Comparison of ENCODE assay signal across 10 cellular contexts in genomic region chr2:165897741-165898140, GRCh38.
DNase-seq lines count a peak whose midpoint lies in the region; ATAC-seq lines count a peak whose summit lies in the region.
"Had no signal": no experiment of that assay in that cellular context is flagged by ENCODE, and none has a peak within 500 bp of the region (broad histone marks: within the 10 kb centered on the region; RNA-seq: fewer than 3 reads in every experiment).

No MANE protein-coding gene starts in this region.

- no peaks in the 10 kb centered on the region for H3K9me3 Mint-ChIP-seq in dendritic cell treated with granulocyte-macrophage colony-stimulating factor and Interleukin-4, amounts not matched to agents 40 ng/mL and 50 ng/mL, for 4 days

- H3K4me1 Mint-ChIP-seq in dendritic cell treated with granulocyte-macrophage colony-stimulating factor and Interleukin-4, amounts not matched to agents 40 ng/mL and 50 ng/mL, for 4 days (ENCODE audit: low read depth), result peaks cover 37% of the 10 kb centered on the region

- H3K27me3 Mint-ChIP-seq in dendritic cell treated with granulocyte-macrophage colony-stimulating factor and Interleukin-4, amounts not matched to agents 40 ng/mL and 50 ng/mL, for 4 days, result no peaks in the 10 kb centered on the region

- peak overlapping the region; percentile 32 for H3K4me3 Mint-ChIP-seq in dendritic cell treated with granulocyte-macrophage colony-stimulating factor and Interleukin-4, amounts not matched to agents 40 ng/mL and 50 ng/mL, for 4 days

- ATAC-seq in GM18502 (IDR thresholded peaks at IDR 0.05; ENCODE audit: poor library complexity, unreplicated experiment) (peak; percentile 38), GM21515 (IDR thresholded peaks at IDR 0.05; ENCODE audit: unreplicated experiment) (peak; percentile 64), HG03342 (IDR thresholded peaks at IDR 0.05; ENCODE audit: unreplicated experiment) (peak; percentile 72)

- peaks cover 63% of the 10 kb centered on the region for H3K36me3 Mint-ChIP-seq in dendritic cell treated with granulocyte-macrophage colony-stimulating factor and Interleukin-4, amounts not matched to agents 40 ng/mL and 50 ng/mL, for 4 days (ENCODE audit: low read depth)

- H3K27ac Mint-ChIP-seq in dendritic cell treated with granulocyte-macrophage colony-stimulating factor and Interleukin-4, amounts not matched to agents 40 ng/mL and 50 ng/mL, for 4 days, result peak overlapping the region; percentile 68

- intact Hi-C loops in dendritic cell treated with granulocyte-macrophage colony-stimulating factor and Interleukin-4, amounts not matched to agents 40 ng/mL and 50 ng/mL, for 4 days (cut with micrococcal nuclease), result no loop called here

- DNase-seq in HuH-7.5 (ENCODE audit: low spot score) (no peak), medulla oblongata (ENCODE audit: extremely low spot score) (no peak), activated gamma-delta T cell treated with Interleukin-2 at 50 U/mL for 16 hours (no peak), NCI-H2107 (lab: John Stamatoyannopoulos, UW) (no peak)
- DNase-seq: colonic mucosa, MG63 had no signal
